Comparison of ENCODE assay signal across 13 cellular contexts in the genomic region with DNA sequence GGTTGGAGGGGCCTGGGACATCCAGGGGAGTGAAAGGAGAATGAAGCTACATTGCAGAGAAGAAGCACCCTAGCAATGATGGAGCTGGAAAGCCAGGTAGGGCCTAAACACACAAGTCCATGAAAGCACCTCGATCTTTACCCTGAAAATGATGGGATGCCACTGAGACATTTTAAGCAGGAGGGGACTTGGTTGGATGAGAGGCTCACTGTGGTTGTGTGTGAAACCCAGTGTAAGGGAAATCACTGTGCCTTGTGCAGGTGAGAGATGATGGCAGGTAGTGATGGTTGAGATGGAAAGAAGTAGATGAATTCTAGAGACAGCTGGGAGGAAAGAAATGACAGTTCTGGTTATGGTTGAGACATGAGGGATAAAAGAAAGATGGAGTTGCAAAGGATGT.
DNase-seq lines count a peak whose midpoint lies in the region; ATAC-seq, FAIRE-seq and TF ChIP-seq lines count a peak whose summit lies in the region.
"Had no signal": no experiment of that assay in that cellular context is flagged by ENCODE, and none has a peak within 500 bp of the region (broad histone marks: within the 10 kb centered on the region; RNA-seq: fewer than 3 reads in every experiment).

No MANE protein-coding gene starts in this region.

- no peak overlapping the region for H2AFZ ChIP-seq in K562 (ENCODE audit: low read depth, low read length)

- H3K4me1 ChIP-seq in K562 (replicated peaks in 1 of 2; ENCODE audit: control insufficient read depth in 2 of 2, insufficient read depth in 2 of 2, low read length in 2 of 2) (peaks cover 2 to 6% of the 10 kb centered on the region in 2 experiments; a peak in 1 of 5 replicates), HAP-1 (no peaks in the 10 kb centered on the region)
- H3K4me1 ChIP-seq: BLaER1, Caco-2 had no signal

- FAIRE-seq in K562 (lab: Jason Lieb, UNC), result no peak

- WGBS in K562 (ENCODE audit: insufficient coverage, low coverage, missing lambda C conversion rate), result 93% methylated on average over 1 of the region's 1 CpG

- peak; percentile 50 for TF ChIP-seq POLR2A in K562 (conservative IDR thresholded peaks at IDR 0.05)

- H3K4me3 ChIP-seq in K562 (no peak overlapping the region), HAP-1 (no peak overlapping the region), coronary artery (no peak overlapping the region)
- H3K4me3 ChIP-seq: BLaER1 had no signal

- POLR2A ChIA-PET in K562 (lab: Yijun Ruan, JAX), result interaction anchor here (1.1 to 3.0 kb wide), 2 partner anchors 12 to 22 kb away, joined by 3 to 8 read pairs; no protein-coding TSS in a partner anchor

- TF ChIP-seq CTCF in K562 (IDR thresholded peaks at IDR 0.05 in 2 of 3, conservative IDR thresholded peaks at IDR 0.05 in 1 of 3; ENCODE audit: insufficient read depth in 2 of 3, low read depth in 1 of 3, low read length in 3 of 3), result no peak
- no peak for TF ChIP-seq CTCF in coronary artery (IDR thresholded peaks at IDR 0.05)

- H3K9ac ChIP-seq in K562 (ENCODE audit: insufficient read depth in 1 of 2, low read depth in 2 of 2, low read length in 2 of 2), result no peak overlapping the region
- H3K9ac ChIP-seq: BLaER1 had no signal

- intact Hi-C loops in K562 (cut with micrococcal nuclease), result no loop called here

- H3K9me3 ChIP-seq in K562 (replicated peaks; ENCODE audit: control insufficient read depth, insufficient read depth, low read depth, low read length) (no peaks in the 10 kb centered on the region), HAP-1 (no peaks in the 10 kb centered on the region)
- H3K9me3 ChIP-seq: BLaER1, Caco-2 had no signal

- H3K36me3 ChIP-seq in K562 (ENCODE audit: control insufficient read depth, insufficient read depth, low read length), result peaks cover 85% of the 10 kb centered on the region
- H3K36me3 ChIP-seq in HAP-1 (replicated peaks), result no peaks in the 10 kb centered on the region
- H3K36me3 ChIP-seq: BLaER1 had no signal

- no peak for ATAC-seq in K562
- ATAC-seq: HCT116 had no signal

- no peak for TF ChIP-seq RAD21 in K562 (CRISPR knock-in tag; conservative IDR thresholded peaks at IDR 0.05 in 1 of 2, IDR thresholded peaks at IDR 0.05 in 1 of 2)

- no peaks in the 10 kb centered on the region for H3K9me1 ChIP-seq in K562 (ENCODE audit: control insufficient read depth, insufficient read depth, low read length)

- H3K27me3 ChIP-seq in K562 (ENCODE audit: control insufficient read depth in 2 of 2, insufficient read depth in 2 of 2, low read length in 2 of 2) (no peaks in the 10 kb centered on the region), HAP-1 (ENCODE audit: low read depth) (no peaks in the 10 kb centered on the region)
- H3K27me3 ChIP-seq: BLaER1 had no signal

- TF ChIP-seq EP300 in K562 (IDR thresholded peaks at IDR 0.05; ENCODE audit: low read length), result no peak

- in situ Hi-C loops in K562 (cut with MboI), result no loop called here
- in situ Hi-C loops in HAP-1 (cut with MboI; ENCODE audit: low sequenced_read_pairs), result no loop called here

- no TSS peak for BruUV-seq in K562 (replicated peaks; lab: Mats Ljungman, UMichigan)

- H3K4me2 ChIP-seq in K562 (ENCODE audit: insufficient read depth, low read length), result no peak overlapping the region
- H3K4me2 ChIP-seq: BLaER1 had no signal

- no peak overlapping the region for H3K27ac ChIP-seq in K562 (ENCODE audit: extremely low read depth, low read depth, low read length)
- H3K27ac ChIP-seq in coronary artery, result no peak overlapping the region
- H3K27ac ChIP-seq: 22Rv1, BLaER1 had no signal

- peak; percentile 30 for DNase-seq in activated CD8-positive, alpha-beta memory T cell treated with anti-CD3 and anti-CD28 coated beads for 24 hours
- no peak for DNase-seq in activated CD8-positive, alpha-beta memory T cell treated with anti-CD3 and anti-CD28 coated beads, Interleukin-2, amount 50 U/mL, for 4 hours
- DNase-seq in K562 (ENCODE audit: extremely low read depth in 1 of 4, low spot score in 3 of 4) (no peak), islet precursor cell (peak; percentile 4), HAP-1 (ENCODE audit: low spot score in 2 of 2) (no peak), coronary artery (ENCODE audit: low spot score) (no peak)
- DNase-seq in stimulated activated CD8-positive, alpha-beta memory T cell treated with anti-CD3 and anti-CD28 coated beads, Interleukin-4, amount 100 ng/mL, for 48 hours, result no peak
- DNase-seq: Caco-2; CD8-positive, alpha-beta memory T cell; GF-D8 had no signal

- no peaks in the 10 kb centered on the region; the same call in 2 of the 3 replicates for H3K79me2 ChIP-seq in K562 (ENCODE audit: control insufficient read depth, insufficient read depth, low read length)

- H4K20me1 ChIP-seq in K562 (replicated peaks; ENCODE audit: control insufficient read depth, insufficient read depth, low read length), result 0 out of 2 replicates have a peak, but pooled peaks cover 4% of the 10 kb centered on the region
- H4K20me1 ChIP-seq: BLaER1 had no signal

- CTCF ChIA-PET in K562 (lab: Yijun Ruan, JAX; ENCODE audit: low intra/inter-chr PET ratio), result no interaction called here

TF ChIP-seq in K562, 482 proteins besides CTCF, POLR2A, EP300 and RAD21:
- peak; percentile 51; the same call in 1 of the 2 replicates for TF ChIP-seq SUPT5H (IDR thresholded peaks at IDR 0.05)
- TF ChIP-seq SMARCB1 (IDR thresholded peaks at IDR 0.05; ENCODE audit: insufficient read length, low read depth), result no peak
- no peak for TF ChIP-seq BACH1 (tag; IDR thresholded peaks at IDR 0.05)
- no peak for TF ChIP-seq NR2F6 (CRISPR knock-in tag; IDR thresholded peaks at IDR 0.05)
- TF ChIP-seq SPI1 (IDR thresholded peaks at IDR 0.05; ENCODE audit: borderline replicate concordance, low read depth, low read length), result no peak
- no peak for TF ChIP-seq HMG20A (CRISPR knock-in tag; conservative IDR thresholded peaks at IDR 0.05)

Comparison
In these comparisons a context has a peak if more than half of its experiments do, and no peak if none do; other contexts are left out.
1. DNase-seq: peak in activated CD8-positive, alpha-beta memory T cell treated with anti-CD3 and anti-CD28 coated beads for 24 hours (single experiment) and islet precursor cell (single experiment); none in activated CD8-positive, alpha-beta memory T cell treated with anti-CD3 and anti-CD28 coated beads, Interleukin-2, amount 50 U/mL, for 4 hours (single experiment), K562 (0 of 4), stimulated activated CD8-positive, alpha-beta memory T cell treated with anti-CD3 and anti-CD28 coated beads, Interleukin-4, amount 100 ng/mL, for 48 hours (single experiment), HAP-1 (0 of 2) and coronary artery (single experiment).